ENCODE assay signal across 1 cellular context in the genomic region with DNA sequence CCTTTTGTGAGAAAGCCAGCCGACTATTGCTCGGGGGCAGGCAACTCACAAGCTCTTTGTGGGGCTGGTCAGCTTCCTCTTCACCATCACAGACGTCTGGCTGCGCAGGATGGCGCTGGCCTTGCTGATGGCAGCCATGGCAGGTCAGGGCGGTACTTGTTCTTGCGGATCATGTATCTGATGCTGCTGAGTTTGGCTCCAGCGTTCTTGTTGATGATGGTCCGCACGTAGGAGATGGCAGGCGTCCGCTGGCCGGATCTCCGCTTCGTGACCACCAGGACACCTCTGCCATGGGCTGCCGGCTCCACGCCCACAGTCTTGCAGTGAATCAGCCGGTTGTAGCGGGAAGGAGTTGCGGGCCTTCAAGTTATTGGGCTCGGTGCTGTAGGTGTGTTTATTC.
TF ChIP-seq lines count a peak whose summit lies in the region.

No MANE protein-coding gene starts in this region.

TF ChIP-seq in GM23338, 12 proteins besides CTCF, POLR2A, EP300 and RAD21 (continued from another document):
- TF ChIP-seq EZH2phosphoT487 (IDR thresholded peaks at IDR 0.05; ENCODE audit: unreplicated experiment) (no peak), POLR2AphosphoS5 (IDR thresholded peaks at IDR 0.05; ENCODE audit: low read depth) (no peak), CREB1 (CRISPR knock-in tag; IDR thresholded peaks at IDR 0.05; ENCODE audit: low read depth) (no peak), JUNB (IDR thresholded peaks at IDR 0.05; ENCODE audit: unreplicated experiment) (no peak), REST (IDR thresholded peaks at IDR 0.05; ENCODE audit: unreplicated experiment) (no peak), ZNF114 (CRISPR knock-in tag; IDR thresholded peaks at IDR 0.05) (no peak), ZNF462 (CRISPR knock-in tag; IDR thresholded peaks at IDR 0.05) (no peak)
